8 cellular contexts compared by ENCODE assay signal in the genomic region with DNA sequence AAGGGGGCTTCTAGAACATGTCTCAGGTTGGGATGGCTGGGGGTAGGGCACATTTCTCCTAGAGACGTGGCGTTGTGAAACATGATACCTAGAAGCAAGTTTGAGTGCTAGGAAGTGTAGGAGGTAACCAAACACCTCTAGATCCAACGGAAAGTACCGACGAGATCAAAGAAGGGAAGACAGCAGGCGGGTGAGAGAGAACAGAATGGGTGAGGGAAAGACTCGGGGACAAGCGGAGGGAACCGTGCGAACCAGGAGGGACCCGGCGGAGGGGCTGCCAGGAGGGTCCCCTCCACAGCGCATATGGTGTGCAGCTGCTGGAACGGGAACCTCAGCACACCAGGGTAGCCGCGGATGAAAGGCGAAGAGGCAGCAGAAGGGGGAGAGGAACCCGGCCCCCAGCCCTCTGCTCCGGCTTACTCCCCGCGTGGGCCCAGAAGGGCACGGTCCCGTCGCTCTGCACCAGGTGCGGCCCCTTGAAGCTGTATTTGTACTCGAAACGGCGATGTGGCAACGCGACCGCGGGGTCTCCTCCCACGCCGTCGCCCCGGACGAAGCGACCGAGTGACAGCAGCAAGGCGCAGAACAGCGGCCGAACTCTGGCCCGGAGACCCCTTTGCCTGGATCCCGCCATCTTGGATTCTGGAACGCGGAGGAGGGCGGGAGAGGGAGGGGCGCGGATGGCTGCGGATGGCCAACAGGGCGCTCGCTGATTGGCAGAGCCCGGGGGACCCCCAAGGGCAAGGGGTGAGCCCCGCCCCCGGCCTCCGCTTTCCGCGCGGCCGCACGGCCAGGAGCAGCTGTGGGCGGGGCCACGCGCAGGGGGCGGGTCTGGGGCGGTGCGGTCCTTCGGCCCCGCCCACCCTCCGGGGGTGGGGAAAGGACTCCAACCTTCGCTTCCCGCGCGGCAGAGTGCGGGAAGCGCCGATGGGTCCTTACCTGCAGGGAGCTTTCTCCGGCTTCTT. TPM values are rescaled to one million over a fixed set of nuclear protein-coding genes. Genes with fewer than 3 reads are reported as not detected.
DNase-seq lines count a peak whose midpoint lies in the region; ATAC-seq and TF ChIP-seq lines count a peak whose summit lies in the region.

A gene with protein sequence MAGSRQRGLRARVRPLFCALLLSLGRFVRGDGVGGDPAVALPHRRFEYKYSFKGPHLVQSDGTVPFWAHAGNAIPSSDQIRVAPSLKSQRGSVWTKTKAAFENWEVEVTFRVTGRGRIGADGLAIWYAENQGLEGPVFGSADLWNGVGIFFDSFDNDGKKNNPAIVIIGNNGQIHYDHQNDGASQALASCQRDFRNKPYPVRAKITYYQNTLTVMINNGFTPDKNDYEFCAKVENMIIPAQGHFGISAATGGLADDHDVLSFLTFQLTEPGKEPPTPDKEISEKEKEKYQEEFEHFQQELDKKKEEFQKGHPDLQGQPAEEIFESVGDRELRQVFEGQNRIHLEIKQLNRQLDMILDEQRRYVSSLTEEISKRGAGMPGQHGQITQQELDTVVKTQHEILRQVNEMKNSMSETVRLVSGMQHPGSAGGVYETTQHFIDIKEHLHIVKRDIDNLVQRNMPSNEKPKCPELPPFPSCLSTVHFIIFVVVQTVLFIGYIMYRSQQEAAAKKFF (minus strand): TSS at position 655 of the 965 bp plus-strand sequence. CDS start 21 bp downstream, at position 634.

- peaks cover 31% of the 10 kb centered on the region for H3K4me1 ChIP-seq in suprapubic skin

- WGBS in suprapubic skin, result under 1% methylated on average over 28 of the region's 78 CpGs

- no peak for TF ChIP-seq EP300 in suprapubic skin (IDR thresholded peaks at IDR 0.05)

- peak within 1 kb of the TSS; percentile 91 for H3K27ac ChIP-seq in suprapubic skin

- H3K36me3 ChIP-seq in suprapubic skin, result peaks cover 7% of the 10 kb centered on the region

- peak within 1 kb of the TSS; percentile 95 to 97 for H3K27ac Mint-ChIP-seq in activated naive CD4-positive, alpha-beta T cell treated with anti-CD3 and anti-CD28 coated beads, Interleukin-2, amount 50 U/mL, for 72 hours

- H3K4me3 ChIP-seq in suprapubic skin, result peak within 1 kb of the TSS; percentile 86

- peaks cover 21 to 31% of the 10 kb centered on the region in 2 donors for H3K36me3 Mint-ChIP-seq in activated naive CD4-positive, alpha-beta T cell treated with anti-CD3 and anti-CD28 coated beads, Interleukin-2, amount 50 U/mL, for 72 hours

- H3K27me3 ChIP-seq in suprapubic skin, result no peaks in the 10 kb centered on the region

- peak; percentile 98 for ATAC-seq in HG02642 (IDR thresholded peaks at IDR 0.05; ENCODE audit: poor library complexity, unreplicated experiment)
- peak; percentile 92 to 93 for ATAC-seq in activated naive CD4-positive, alpha-beta T cell treated with anti-CD3 and anti-CD28 coated beads, Interleukin-2, amount 50 U/mL, for 72 hours

- TF ChIP-seq CTCF in suprapubic skin (IDR thresholded peaks at IDR 0.05), result no peak

- DNase-seq in NCI-H1105 (lab: John Stamatoyannopoulos, UW), result peak; percentile 93
- DNase-seq in SKM-1 (lab: John Stamatoyannopoulos, UW; ENCODE audit: unreplicated experiment), result peak; percentile 71
- peak; percentile 95 to 96 for DNase-seq in activated naive CD4-positive, alpha-beta T cell treated with anti-CD3 and anti-CD28 coated beads, Interleukin-2, amount 50 U/mL, for 72 hours (ENCODE audit: low spot score in 2 of 2)
- peak; percentile 23 for DNase-seq in glomerular endothelial cell (ENCODE audit: extremely low read depth, low read depth, low spot score)
- DNase-seq in occipital lobe (lab: John Stamatoyannopoulos, UW), result peak; percentile 92
- DNase-seq in suprapubic skin (ENCODE audit: low spot score in 2 of 2), result peak; percentile 95

- H3K9me3 ChIP-seq in suprapubic skin, result no peaks in the 10 kb centered on the region

- TF ChIP-seq POLR2A in GM10847 (IDR thresholded peaks at IDR 0.05; ENCODE audit: extremely low read depth, insufficient read length) (peak; percentile 75), suprapubic skin (IDR thresholded peaks at IDR 0.05) (no peak)

- H3K9me3 Mint-ChIP-seq in activated naive CD4-positive, alpha-beta T cell treated with anti-CD3 and anti-CD28 coated beads, Interleukin-2, amount 50 U/mL, for 72 hours, result no peaks in the 10 kb centered on the region

RNA-seq across cellular contexts. Expression of the gene that starts here (rescaled TPM):
- 100 to 1,000 TPM; 141 to 144 TPM for total RNA-seq in activated naive CD4-positive, alpha-beta T cell treated with anti-CD3 and anti-CD28 coated beads, Interleukin-2, amount 50 U/mL, for 72 hours
- total RNA-seq in glomerular endothelial cell, result 101 and 117 TPM in 2 replicates
- total RNA-seq in occipital lobe, result 52.6 TPM
- 10 to 100 TPM; 39.8 to 61.2 (median 47.6) TPM for total RNA-seq in suprapubic skin

Comparison
In these comparisons a context has a peak if more than half of its experiments do, and no peak if none do; other contexts are left out.
1. Peak in every context shown above with its lines: DNase-seq, ATAC-seq, H3K4me3 ChIP-seq and H3K27ac ChIP-seq.
2. DNase-seq: peak in every context shown above with its lines; median percentile 96 in activated naive CD4-positive, alpha-beta T cell treated with anti-CD3 and anti-CD28 coated beads, Interleukin-2, amount 50 U/mL, for 72 hours; 95 in suprapubic skin; 93 in NCI-H1105; 92 in occipital lobe; 71 in SKM-1; 23 in glomerular endothelial cell.